30 cellular contexts compared by ENCODE assay signal in genomic region chr18:37889963-37890362, GRCh38.
"Had no signal": no experiment of that assay in that cellular context is flagged by ENCODE, and none has a peak within 500 bp of the region (broad histone marks: within the 10 kb centered on the region; RNA-seq: fewer than 3 reads in every experiment).

No MANE protein-coding gene starts in this region.

- FAIRE-seq: endothelial cell of umbilical vein, TTC549 had no signal

- H3K4me3 Mint-ChIP-seq: activated CD4-positive, alpha-beta memory T cell treated with anti-CD3 and anti-CD28 coated beads, Interleukin-2, amount 10 ng/mL, durations not matched to agents 7 days and 5 days; activated CD4-positive, alpha-beta T cell treated with anti-CD3 and anti-CD28 coated beads, Interleukin-2, amount 10 ng/mL, durations not matched to agents 7 days and 5 days; activated naive CD4-positive, alpha-beta T cell treated with anti-CD3 and anti-CD28 coated beads, Interleukin-2, amount 10 ng/mL, durations not matched to agents 7 days and 5 days; activated T-cell treated with anti-CD3 and anti-CD28 coated beads, Interleukin-2, amount 50 U/mL, for 24 hours; effector memory CD8-positive, alpha-beta T cell; natural killer cell; stimulated activated naive CD8-positive, alpha-beta T cell treated with anti-CD3 and anti-CD28 coated beads, Interleukin-15, Interleukin-2, amounts not matched to agents 100 ng/mL and 50 ng/mL, for 24 hours; T-helper 1 cell treated with Interleukin-12 subunit alpha and Interleukin-12 subunit beta and Interleukin-4 antibody, amounts not matched to agents 30 μg/mL and 1 μg/mL, for 36 hours had no signal

- H3K9me3 Mint-ChIP-seq: activated CD4-positive, alpha-beta T cell treated with anti-CD3 and anti-CD28 coated beads, Interleukin-2, amount 10 ng/mL, durations not matched to agents 7 days and 5 days; activated naive CD4-positive, alpha-beta T cell treated with anti-CD3 and anti-CD28 coated beads, Interleukin-2, amount 10 ng/mL, durations not matched to agents 7 days and 5 days; activated T-cell treated with anti-CD3 and anti-CD28 coated beads, Interleukin-2, amount 50 U/mL, for 24 hours had no signal

- H3K9me3 ChIP-seq: gastroesophageal sphincter, lower lobe of right lung, thoracic aorta, uterus had no signal

- H3K79me2 ChIP-seq: hepatocyte had no signal

- H3K36me3 Mint-ChIP-seq: activated naive CD4-positive, alpha-beta T cell treated with anti-CD3 and anti-CD28 coated beads, Interleukin-2, amount 10 ng/mL, durations not matched to agents 7 days and 5 days; natural killer cell had no signal

- H3K4me3 ChIP-seq: gastroesophageal sphincter, hepatocyte, left lung, lower lobe of right lung, thoracic aorta, uterus had no signal

- H3K27ac ChIP-seq: gastroesophageal sphincter, hepatocyte, left lung, lower lobe of right lung, thoracic aorta, uterus, VCaP had no signal

- H3K27ac Mint-ChIP-seq: activated CD4-positive, alpha-beta memory T cell treated with anti-CD3 and anti-CD28 coated beads, Interleukin-2, amount 10 ng/mL, durations not matched to agents 7 days and 5 days; activated CD4-positive, alpha-beta T cell treated with anti-CD3 and anti-CD28 coated beads, Interleukin-2, amount 10 ng/mL, durations not matched to agents 7 days and 5 days; activated naive CD4-positive, alpha-beta T cell treated with anti-CD3 and anti-CD28 coated beads, Interleukin-2, amount 10 ng/mL, durations not matched to agents 7 days and 5 days; activated T-cell treated with anti-CD3 and anti-CD28 coated beads, Interleukin-2, amount 50 U/mL, for 24 hours; effector memory CD8-positive, alpha-beta T cell; natural killer cell; stimulated activated naive CD8-positive, alpha-beta T cell treated with anti-CD3 and anti-CD28 coated beads, Interleukin-15, Interleukin-2, amounts not matched to agents 100 ng/mL and 50 ng/mL, for 24 hours; T-helper 1 cell treated with Interleukin-12 subunit alpha and Interleukin-12 subunit beta and Interleukin-4 antibody, amounts not matched to agents 30 μg/mL and 1 μg/mL, for 36 hours had no signal

- H3K4me1 ChIP-seq: gastroesophageal sphincter, left lung, lower lobe of right lung, uterus had no signal

- DNase-seq: activated CD4-positive, alpha-beta memory T cell treated with anti-CD3 and anti-CD28 coated beads, Interleukin-2, amount 10 ng/mL, durations not matched to agents 7 days and 5 days; activated CD4-positive, alpha-beta T cell treated with anti-CD3 and anti-CD28 coated beads for 1 hour; activated CD4-positive, alpha-beta T cell treated with anti-CD3 and anti-CD28 coated beads, Interleukin-2, amount 10 ng/mL, durations not matched to agents 7 days and 5 days; activated CD8-positive, alpha-beta memory T cell treated with anti-CD3 and anti-CD28 coated beads, Interleukin-2, amount 50 U/mL, for 48 hours; activated gamma-delta T cell; activated naive CD4-positive, alpha-beta T cell treated with anti-CD3 and anti-CD28 coated beads, Interleukin-2, amount 10 ng/mL, durations not matched to agents 7 days and 5 days; activated T-cell treated with anti-CD3 and anti-CD28 coated beads, Interleukin-2, amount 50 U/mL, for 24 hours; amniotic stem cell; caudate nucleus; cortex of kidney; effector memory CD8-positive, alpha-beta T cell; kidney glomerular epithelial cell; left lung; lower lobe of right lung; mesenchymal stem cell; natural killer cell; posterior cingulate gyrus; right cardiac atrium; stimulated activated CD4-positive, alpha-beta T cell treated with anti-CD3 and anti-CD28 coated beads, Interleukin-15, amount 100 ng/mL, for 24 hours; T-helper 9 cell; trophoblast cell; uterus had no signal

- ATAC-seq: effector memory CD8-positive, alpha-beta T cell; gastroesophageal sphincter; left lung; lower lobe of right lung; natural killer cell; right cardiac atrium had no signal

- H3K27me3 Mint-ChIP-seq: activated CD4-positive, alpha-beta memory T cell treated with anti-CD3 and anti-CD28 coated beads, Interleukin-2, amount 10 ng/mL, durations not matched to agents 7 days and 5 days; activated CD4-positive, alpha-beta T cell treated with anti-CD3 and anti-CD28 coated beads, Interleukin-2, amount 10 ng/mL, durations not matched to agents 7 days and 5 days; activated naive CD4-positive, alpha-beta T cell treated with anti-CD3 and anti-CD28 coated beads, Interleukin-2, amount 10 ng/mL, durations not matched to agents 7 days and 5 days; activated T-cell treated with anti-CD3 and anti-CD28 coated beads, Interleukin-2, amount 50 U/mL, for 24 hours; effector memory CD8-positive, alpha-beta T cell; stimulated activated naive CD8-positive, alpha-beta T cell treated with anti-CD3 and anti-CD28 coated beads, Interleukin-15, Interleukin-2, amounts not matched to agents 100 ng/mL and 50 ng/mL, for 24 hours had no signal

- H3K4me1 Mint-ChIP-seq: activated CD4-positive, alpha-beta memory T cell treated with anti-CD3 and anti-CD28 coated beads, Interleukin-2, amount 10 ng/mL, durations not matched to agents 7 days and 5 days; activated CD4-positive, alpha-beta T cell treated with anti-CD3 and anti-CD28 coated beads, Interleukin-2, amount 10 ng/mL, durations not matched to agents 7 days and 5 days; activated naive CD4-positive, alpha-beta T cell treated with anti-CD3 and anti-CD28 coated beads, Interleukin-2, amount 10 ng/mL, durations not matched to agents 7 days and 5 days; natural killer cell had no signal

- H3K27me3 ChIP-seq: gastroesophageal sphincter, hepatocyte, left lung, uterus had no signal

- H3K4me2 ChIP-seq: hepatocyte had no signal

- H3K36me3 ChIP-seq: gastroesophageal sphincter, left lung, lower lobe of right lung, thoracic aorta, uterus had no signal
